18 cellular contexts compared by ENCODE assay signal in the genomic region with DNA sequence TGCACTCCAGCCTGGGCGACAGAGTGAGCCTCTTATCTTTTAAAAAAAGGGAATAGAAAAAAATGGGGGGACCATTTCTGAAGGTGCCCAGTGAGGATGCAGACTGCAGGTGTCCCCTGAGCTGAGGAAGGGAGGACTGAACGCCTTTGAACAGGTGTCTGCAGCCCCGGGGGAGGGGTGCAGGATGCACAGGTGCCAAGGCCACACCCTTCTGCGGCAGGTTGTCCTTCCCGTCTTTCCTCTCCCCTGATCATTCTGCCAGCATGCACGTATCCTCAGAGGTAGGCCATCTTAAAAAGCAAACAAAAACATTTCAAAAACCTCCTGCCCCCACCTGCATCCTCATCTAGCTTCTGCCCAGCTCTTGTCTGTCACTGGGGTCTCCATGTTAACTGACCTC.
DNase-seq lines count a peak whose midpoint lies in the region; TF ChIP-seq lines count a peak whose summit lies in the region.
"Had no signal": no experiment of that assay in that cellular context is flagged by ENCODE, and none has a peak within 500 bp of the region (broad histone marks: within the 10 kb centered on the region; RNA-seq: fewer than 3 reads in every experiment).

No MANE protein-coding gene starts in this region.

- TF ChIP-seq CTCF in Calu3 (IDR thresholded peaks at IDR 0.05; ENCODE audit: unreplicated experiment) (no peak), colonic mucosa (IDR thresholded peaks at IDR 0.05) (no peak)

- H3K9me3 Mint-ChIP-seq in Calu3 (ENCODE audit: low read depth, unreplicated experiment): no peaks in the 10 kb centered on the region
- H3K9me3 Mint-ChIP-seq: CD4-positive, CD25-positive, alpha-beta regulatory T cell had no signal

- no peaks in the 10 kb centered on the region for H3K27me3 ChIP-seq in colonic mucosa

- no peaks in the 10 kb centered on the region for H3K9me3 ChIP-seq in colonic mucosa

- H3K36me3 ChIP-seq in colonic mucosa: no peaks in the 10 kb centered on the region

- no peak overlapping the region for H3K4me3 Mint-ChIP-seq in Calu3 (ENCODE audit: low read depth, unreplicated experiment)
- H3K4me3 Mint-ChIP-seq: B cell; CD4-positive, CD25-positive, alpha-beta regulatory T cell; T-helper 17 cell had no signal

- H3K27ac Mint-ChIP-seq in Calu3 (ENCODE audit: unreplicated experiment): peak overlapping the region; percentile 52
- H3K27ac Mint-ChIP-seq: B cell had no signal

- H3K4me1 Mint-ChIP-seq in Calu3 (ENCODE audit: low read depth, unreplicated experiment): no peaks in the 10 kb centered on the region

- no peak overlapping the region for H3K27ac ChIP-seq in colonic mucosa
- H3K27ac ChIP-seq in caudate nucleus (ENCODE audit: low read depth, low read length): no peak overlapping the region
- H3K27ac ChIP-seq: 22Rv1, RWPE1 had no signal

- BruUV-seq in Calu3 (replicated peaks; lab: Mats Ljungman, UMichigan): no TSS peak

- H3K4me1 ChIP-seq in colonic mucosa: no peaks in the 10 kb centered on the region

- H3K4me3 ChIP-seq in colonic mucosa: no peak overlapping the region

- intact Hi-C loops in Calu3 (cut with micrococcal nuclease; ENCODE audit: unreplicated experiment) (no loop called here), colonic mucosa (cut with DNase I) (no loop called here)

- H3K9ac ChIP-seq in colonic mucosa (ENCODE audit: low read depth in 2 of 2, low read length in 2 of 2): no peak overlapping the region

- CTCF ChIA-PET in Calu3 (lab: Charles Lee): no interaction called here

- H3K27me3 Mint-ChIP-seq in Calu3 (ENCODE audit: unreplicated experiment): no peaks in the 10 kb centered on the region
- H3K27me3 Mint-ChIP-seq: B cell; CD4-positive, CD25-positive, alpha-beta regulatory T cell; T-helper 17 cell had no signal

- H3K36me3 Mint-ChIP-seq in Calu3 (ENCODE audit: insufficient read depth, unreplicated experiment): peaks cover 26% of the 10 kb centered on the region

- peak; percentile 55 for DNase-seq in DMS153 (lab: John Stamatoyannopoulos, UW)
- DNase-seq in DMS153 treated with DMSO at 0.1 percent for 48 hours (lab: John Stamatoyannopoulos, UW; ENCODE audit: unreplicated experiment): no peak
- DNase-seq in Calu3: no peak
- peak; percentile 76 for DNase-seq in NCI-H2171 treated with DMSO at 0.1 percent for 48 hours (lab: John Stamatoyannopoulos, UW)
- peak; percentile 27 for DNase-seq in colonic mucosa
- DNase-seq in stimulated activated CD4-positive, alpha-beta T cell treated with anti-CD3 and anti-CD28 coated beads, Interleukin-4, amount 100 ng/mL, for 4 hours: no peak
- no peak for DNase-seq in caudate nucleus (lab: John Stamatoyannopoulos, UW)
- DNase-seq in NCI-H128 (lab: John Stamatoyannopoulos, UW; ENCODE audit: unreplicated experiment): no peak
- DNase-seq: CD4-positive, CD25-positive, alpha-beta regulatory T cell; IMR-90; NCI-H1105 treated with DMSO at 0.1 percent for 48 hours; NCI-H2081 treated with DMSO at 0.1 percent for 48 hours; NCI-H524; PC-3; T-helper 17 cell had no signal

Comparison
In these comparisons a context has a peak if more than half of its experiments do, and no peak if none do; other contexts are left out.
1. DNase-seq: peak in DMS153 (single experiment), NCI-H2171 treated with DMSO at 0.1 percent for 48 hours (single experiment) and colonic mucosa (single experiment); none in DMS153 treated with DMSO at 0.1 percent for 48 hours (single experiment), Calu3 (single experiment), stimulated activated CD4-positive, alpha-beta T cell treated with anti-CD3 and anti-CD28 coated beads, Interleukin-4, amount 100 ng/mL, for 4 hours (0 of 2), caudate nucleus (0 of 61) and NCI-H128 (single experiment).